Comparison of ENCODE assay signal across 15 cellular contexts in the genomic region with DNA sequence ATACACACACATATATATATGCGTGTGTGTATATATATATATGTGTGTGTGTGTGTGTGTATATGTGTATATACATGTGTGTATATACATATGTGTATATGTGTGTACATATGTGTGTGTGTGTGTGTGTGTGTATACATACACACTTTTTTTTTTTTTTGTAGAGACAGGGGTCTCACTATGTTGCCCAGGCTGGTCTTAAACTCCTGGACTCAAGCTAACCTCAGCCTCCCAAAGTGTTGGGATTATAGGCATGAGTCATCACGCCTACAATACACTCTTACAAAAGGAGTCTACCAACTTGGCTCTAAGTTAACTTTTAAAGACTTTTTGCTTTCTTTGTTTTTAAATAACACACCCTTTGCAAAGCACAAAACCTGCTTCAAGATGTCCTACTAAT. TPM values are rescaled to one million over a fixed set of nuclear protein-coding genes. Genes with fewer than 3 reads are reported as not detected.
DNase-seq lines count a peak whose midpoint lies in the region; ATAC-seq and TF ChIP-seq lines count a peak whose summit lies in the region.
"Had no signal": no experiment of that assay in that cellular context is flagged by ENCODE, and none has a peak within 500 bp of the region (broad histone marks: within the 10 kb centered on the region; RNA-seq: fewer than 3 reads in every experiment).

No MANE protein-coding gene starts in this region.

- ATAC-seq in activated naive CD8-positive, alpha-beta T cell treated with anti-CD3 and anti-CD28 coated beads, Interleukin-2, amount 10 ng/mL, durations not matched to agents 7 days and 5 days (ENCODE audit: low read depth): no peak
- ATAC-seq: left lung had no signal

- H3K9me3 Mint-ChIP-seq in activated CD4-positive, alpha-beta T cell treated with anti-CD3 and anti-CD28 coated beads, Interleukin-2, amount 10 ng/mL, durations not matched to agents 24 days and 14 days: no peaks in the 10 kb centered on the region
- H3K9me3 Mint-ChIP-seq in activated naive CD8-positive, alpha-beta T cell treated with anti-CD3 and anti-CD28 coated beads, Interleukin-2, amount 10 ng/mL, durations not matched to agents 7 days and 5 days: no peaks in the 10 kb centered on the region
- no peaks in the 10 kb centered on the region for H3K9me3 Mint-ChIP-seq in nephron

- H3K4me3 Mint-ChIP-seq in activated CD4-positive, alpha-beta T cell treated with anti-CD3 and anti-CD28 coated beads, Interleukin-2, amount 10 ng/mL, durations not matched to agents 24 days and 14 days: peak overlapping the region; percentile 93
- peak overlapping the region; percentile 63 for H3K4me3 Mint-ChIP-seq in activated naive CD8-positive, alpha-beta T cell treated with anti-CD3 and anti-CD28 coated beads, Interleukin-2, amount 10 ng/mL, durations not matched to agents 7 days and 5 days
- H3K4me3 Mint-ChIP-seq in nephron: peak overlapping the region; percentile 98 to 100 (median 99)

- in situ Hi-C loops in transverse colon (cut with MboI; ENCODE audit: low pct_ligation_motif_present in 1 of 4, low pct_unique_long_range_greater_than_20kb in 1 of 4, low sequenced_read_pairs in 3 of 4): no loop called here

- H3K27me3 Mint-ChIP-seq in activated CD4-positive, alpha-beta T cell treated with anti-CD3 and anti-CD28 coated beads, Interleukin-2, amount 10 ng/mL, durations not matched to agents 24 days and 14 days: no peaks in the 10 kb centered on the region
- no peaks in the 10 kb centered on the region for H3K27me3 Mint-ChIP-seq in activated naive CD8-positive, alpha-beta T cell treated with anti-CD3 and anti-CD28 coated beads, Interleukin-2, amount 10 ng/mL, durations not matched to agents 7 days and 5 days
- no peaks in the 10 kb centered on the region for H3K27me3 Mint-ChIP-seq in nephron (ENCODE audit: low read depth)

- peak overlapping the region; percentile 65 for H3K27ac Mint-ChIP-seq in activated CD4-positive, alpha-beta T cell treated with anti-CD3 and anti-CD28 coated beads, Interleukin-2, amount 10 ng/mL, durations not matched to agents 24 days and 14 days
- H3K27ac Mint-ChIP-seq in activated naive CD8-positive, alpha-beta T cell treated with anti-CD3 and anti-CD28 coated beads, Interleukin-2, amount 10 ng/mL, durations not matched to agents 7 days and 5 days: no peak overlapping the region
- H3K27ac Mint-ChIP-seq in nephron: no peak overlapping the region

- H3K4me1 Mint-ChIP-seq in activated CD4-positive, alpha-beta T cell treated with anti-CD3 and anti-CD28 coated beads, Interleukin-2, amount 10 ng/mL, durations not matched to agents 24 days and 14 days: peaks cover 31% of the 10 kb centered on the region
- H3K4me1 Mint-ChIP-seq in activated naive CD8-positive, alpha-beta T cell treated with anti-CD3 and anti-CD28 coated beads, Interleukin-2, amount 10 ng/mL, durations not matched to agents 7 days and 5 days: peaks cover 31% of the 10 kb centered on the region
- H3K4me1 Mint-ChIP-seq in nephron: peaks cover 33% of the 10 kb centered on the region

- peaks cover 55% of the 10 kb centered on the region for H3K36me3 Mint-ChIP-seq in activated CD4-positive, alpha-beta T cell treated with anti-CD3 and anti-CD28 coated beads, Interleukin-2, amount 10 ng/mL, durations not matched to agents 24 days and 14 days (ENCODE audit: low read depth)
- H3K36me3 Mint-ChIP-seq in activated naive CD8-positive, alpha-beta T cell treated with anti-CD3 and anti-CD28 coated beads, Interleukin-2, amount 10 ng/mL, durations not matched to agents 7 days and 5 days: peaks cover 26% of the 10 kb centered on the region
- peaks cover 34% of the 10 kb centered on the region for H3K36me3 Mint-ChIP-seq in nephron (ENCODE audit: low read depth)

- peaks cover 0 to 34% (median 24%) of the 10 kb centered on the region in 4 donors for H3K4me1 ChIP-seq in tibial artery
- H3K4me1 ChIP-seq in transverse colon: peaks cover 0 to 31% (median 22%) of the 10 kb centered on the region in 4 donors
- H3K4me1 ChIP-seq: prostate gland had no signal

- 75 to 92% methylated on average over 2 of the region's 2 CpGs for WGBS in transverse colon (ENCODE audit: low coverage in 1 of 2), 2 donors

- H3K4me3 ChIP-seq in tibial artery (no peak overlapping the region), transverse colon (no peak overlapping the region)
- H3K4me3 ChIP-seq: left lung, prostate gland had no signal

- no peak for TF ChIP-seq CTCF in nephron (IDR thresholded peaks at IDR 0.05; ENCODE audit: unreplicated experiment in 3 of 3)
- no peak for TF ChIP-seq CTCF in tibial artery (IDR thresholded peaks at IDR 0.05)
- no peak for TF ChIP-seq CTCF in transverse colon (IDR thresholded peaks at IDR 0.05)

- H3K36me3 ChIP-seq in tibial artery (peaks cover 48 to 53% (median 49%) of the 10 kb centered on the region in 3 donors), transverse colon (peaks cover 0 to 45% (median 19%) of the 10 kb centered on the region in 4 donors)

- H3K9me3 ChIP-seq in tibial artery (no peaks in the 10 kb centered on the region), transverse colon (no peaks in the 10 kb centered on the region)
- H3K9me3 ChIP-seq: left lung, prostate gland had no signal

- intact Hi-C loops in activated CD4-positive, alpha-beta T cell treated with anti-CD3 and anti-CD28 coated beads, Interleukin-2, amount 10 ng/mL, durations not matched to agents 24 days and 14 days (cut with micrococcal nuclease): no loop called here
- intact Hi-C loops in tibial artery (cut with DNase I; ENCODE audit: low total_unique reads) (no loop called here), transverse colon (cut with DNase I; ENCODE audit: low total_unique reads) (no loop called here)

- no peak for TF ChIP-seq EP300 in transverse colon (IDR thresholded peaks at IDR 0.05; ENCODE audit: low read depth)

- H3K27ac ChIP-seq in tibial artery (no peak overlapping the region), transverse colon (no peak overlapping the region)
- H3K27ac ChIP-seq: C4-2B, left lung, prostate gland had no signal

- TF ChIP-seq POLR2A in transverse colon (IDR thresholded peaks at IDR 0.05): no peak

- H3K27me3 ChIP-seq in tibial artery: no peaks in the 10 kb centered on the region
- no peaks in the 10 kb centered on the region for H3K27me3 ChIP-seq in transverse colon
- H3K27me3 ChIP-seq: left lung had no signal

- no peak for DNase-seq in activated CD4-positive, alpha-beta T cell treated with anti-CD3 and anti-CD28 coated beads, Interleukin-2, amount 10 ng/mL, durations not matched to agents 24 days and 14 days
- DNase-seq in activated CD4-positive, alpha-beta T cell treated with anti-CD3 and anti-CD28 coated beads for 48 hours: no peak
- DNase-seq in HT1080 (ENCODE audit: low read depth) (peak; percentile 26), tibial artery (no peak), transverse colon (no peak)
- no peak for DNase-seq in activated naive CD8-positive, alpha-beta T cell treated with anti-CD3 and anti-CD28 coated beads, Interleukin-2, amount 10 ng/mL, durations not matched to agents 7 days and 5 days
- no peak for DNase-seq in stimulated activated naive CD4-positive, alpha-beta T cell treated with Interleukin-2 at 50 U/mL for 16 hours (lab: John Stamatoyannopoulos, UW)
- DNase-seq: foreskin melanocyte; left lung; NCI-H2171; NCI-H82; stimulated activated naive CD4-positive, alpha-beta T cell had no signal

- POLR2A ChIA-PET in activated naive CD8-positive, alpha-beta T cell treated with anti-CD3 and anti-CD28 coated beads, Interleukin-2, amount 10 ng/mL, durations not matched to agents 7 days and 5 days (lab: Charles Lee): no interaction called here

RNA-seq across cellular contexts. Expression of a gene that starts 2.1 kb away (rescaled TPM):
- 59.9 and 60.9 TPM in 2 replicates for total RNA-seq in activated CD4-positive, alpha-beta T cell treated with anti-CD3 and anti-CD28 coated beads, Interleukin-2, amount 10 ng/mL, durations not matched to agents 24 days and 14 days
- total RNA-seq in HT1080 (2014; rRNA removed; shearing (Covaris generic)): 86.5 and 101 TPM in 2 replicates
- polyA plus RNA-seq in HT1080 (2015; cell fraction: cytosol; rRNA removed): 79.0 and 117 TPM in 2 replicates
- 24.4 and 32.4 TPM in 2 replicates for polyA plus RNA-seq in HT1080 (2015; cell fraction: nucleus; rRNA removed)
- 10 to 100 TPM; 71.4 to 73.4 TPM for total RNA-seq in activated naive CD8-positive, alpha-beta T cell treated with anti-CD3 and anti-CD28 coated beads, Interleukin-2, amount 10 ng/mL, durations not matched to agents 7 days and 5 days
- total RNA-seq in transverse colon: 100 to 1,000 TPM in 1 of 4 donors, 10 to 100 TPM in 3; 43.6 to 263 (median 47.7) TPM

RNA-seq across cellular contexts. Expression of a gene that starts 2.3 kb away (rescaled TPM):
- total RNA-seq in activated CD4-positive, alpha-beta T cell treated with anti-CD3 and anti-CD28 coated beads, Interleukin-2, amount 10 ng/mL, durations not matched to agents 24 days and 14 days: 44.3 and 47.2 TPM in 2 replicates
- total RNA-seq in HT1080 (2014; rRNA removed; shearing (Covaris generic)): 5.9 and 7.5 TPM in 2 replicates
- 11.2 and 15.2 TPM in 2 replicates for polyA plus RNA-seq in HT1080 (2015; cell fraction: cytosol; rRNA removed)
- polyA plus RNA-seq in HT1080 (2015; cell fraction: nucleus; rRNA removed): 48.2 and 51.1 TPM in 2 replicates
- total RNA-seq in activated naive CD8-positive, alpha-beta T cell treated with anti-CD3 and anti-CD28 coated beads, Interleukin-2, amount 10 ng/mL, durations not matched to agents 7 days and 5 days: 100 to 1,000 TPM; 107 to 111 TPM
- 10 to 100 TPM; 18.3 to 40.0 (median 25.3) TPM for total RNA-seq in transverse colon

RNA-seq across cellular contexts. Expression of a gene that starts 9.0 kb away (rescaled TPM):
- 55.1 and 60.5 TPM in 2 replicates for total RNA-seq in activated CD4-positive, alpha-beta T cell treated with anti-CD3 and anti-CD28 coated beads, Interleukin-2, amount 10 ng/mL, durations not matched to agents 24 days and 14 days
- 55.1 and 75.2 TPM in 2 replicates for total RNA-seq in HT1080 (2014; rRNA removed; shearing (Covaris generic))
- 73.0 and 86.0 TPM in 2 replicates for polyA plus RNA-seq in HT1080 (2015; cell fraction: cytosol; rRNA removed)
- 51.0 and 54.9 TPM in 2 replicates for polyA plus RNA-seq in HT1080 (2015; cell fraction: nucleus; rRNA removed)
- total RNA-seq in activated naive CD8-positive, alpha-beta T cell treated with anti-CD3 and anti-CD28 coated beads, Interleukin-2, amount 10 ng/mL, durations not matched to agents 7 days and 5 days: 10 to 100 TPM; 46.6 to 47.2 TPM
- 10 to 100 TPM in 3 of 4 donors, 1 to 10 TPM in 1; 6.2 to 47.0 (median 40.0) TPM for total RNA-seq in transverse colon

RNA-seq across cellular contexts. Expression of a gene that starts 30.0 kb away (rescaled TPM):
- 22.7 and 24.1 TPM in 2 replicates for total RNA-seq in activated CD4-positive, alpha-beta T cell treated with anti-CD3 and anti-CD28 coated beads, Interleukin-2, amount 10 ng/mL, durations not matched to agents 24 days and 14 days
- 34.3 and 39.1 TPM in 2 replicates for total RNA-seq in HT1080 (2014; rRNA removed; shearing (Covaris generic))
- 39.4 and 39.9 TPM in 2 replicates for polyA plus RNA-seq in HT1080 (2015; cell fraction: cytosol; rRNA removed)
- 45.1 and 48.2 TPM in 2 replicates for polyA plus RNA-seq in HT1080 (2015; cell fraction: nucleus; rRNA removed)
- 10 to 100 TPM; 28.6 TPM for total RNA-seq in activated naive CD8-positive, alpha-beta T cell treated with anti-CD3 and anti-CD28 coated beads, Interleukin-2, amount 10 ng/mL, durations not matched to agents 7 days and 5 days
- total RNA-seq in transverse colon: 100 to 1,000 TPM in 1 of 4 donors, 10 to 100 TPM in 3; 49.0 to 105 (median 62.7) TPM
